14 cellular contexts compared by ENCODE assay signal in genomic region chr11:61775106-61775505, GRCh38.
"Had no signal": no experiment of that assay in that cellular context is flagged by ENCODE, and none has a peak within 500 bp of the region (broad histone marks: within the 10 kb centered on the region; RNA-seq: fewer than 3 reads in every experiment).

No MANE protein-coding gene starts in this region.

- H3K36me3 ChIP-seq: adrenal gland, colonic mucosa, lower lobe of right lung, sigmoid colon, spleen had no signal

- H3K4me1 ChIP-seq: colonic mucosa, foreskin keratinocyte, lower lobe of right lung had no signal

- H3K27ac Mint-ChIP-seq: activated B cell treated with CpG ODN at 0.5 μM for 24 hours; activated naive CD4-positive, alpha-beta T cell treated with anti-CD3 and anti-CD28 coated beads, Interleukin-2, amount 10 ng/mL, durations not matched to agents 7 days and 5 days; activated T-helper 2 cell treated with anti-CD3 and anti-CD28 coated beads, Interferon-gamma antibody, Interleukin-2, Interleukin-4, amounts not matched to agents 10 μg/mL and 5 μg/mL and 100 μg/mL, durations not matched to agents 14 hours and 24 hours and 36 hours; T-helper 17 cell had no signal

- ATAC-seq: foreskin keratinocyte, pancreas, T-helper 17 cell had no signal

- FAIRE-seq: pancreas had no signal

- H3K9me3 ChIP-seq: adrenal gland, colonic mucosa, lower lobe of right lung, pancreas, sigmoid colon, spleen, tibial nerve had no signal

- DNase-seq: activated B cell treated with CpG ODN at 0.5 μM for 24 hours; activated naive CD4-positive, alpha-beta T cell treated with anti-CD3 and anti-CD28 coated beads, Interleukin-2, amount 10 ng/mL, durations not matched to agents 7 days and 5 days; adrenal gland; colonic mucosa; effector CD4-positive, alpha-beta T cell; foreskin keratinocyte; lower lobe of right lung; sigmoid colon; spleen; T-helper 17 cell had no signal

- H3K4me3 ChIP-seq: adrenal gland, cardiac muscle cell, colonic mucosa, lower lobe of right lung, pancreas, sigmoid colon, spleen, tibial nerve had no signal

- H3K4me3 Mint-ChIP-seq: activated B cell treated with CpG ODN at 0.5 μM for 24 hours; activated naive CD4-positive, alpha-beta T cell treated with anti-CD3 and anti-CD28 coated beads, Interleukin-2, amount 10 ng/mL, durations not matched to agents 7 days and 5 days; T-helper 17 cell had no signal

- H3K36me3 Mint-ChIP-seq: activated naive CD4-positive, alpha-beta T cell treated with anti-CD3 and anti-CD28 coated beads, Interleukin-2, amount 10 ng/mL, durations not matched to agents 7 days and 5 days had no signal

- H3K9me3 Mint-ChIP-seq: activated B cell treated with CpG ODN at 0.5 μM for 24 hours; activated naive CD4-positive, alpha-beta T cell treated with anti-CD3 and anti-CD28 coated beads, Interleukin-2, amount 10 ng/mL, durations not matched to agents 7 days and 5 days; activated T-helper 2 cell treated with anti-CD3 and anti-CD28 coated beads, Interferon-gamma antibody, Interleukin-2, Interleukin-4, amounts not matched to agents 10 μg/mL and 5 μg/mL and 100 μg/mL, durations not matched to agents 14 hours and 24 hours and 36 hours had no signal

- H3K27me3 ChIP-seq: adrenal gland, cardiac muscle cell, colonic mucosa, pancreas, tibial nerve had no signal

- H3K27me3 Mint-ChIP-seq: T-helper 17 cell had no signal

- H3K27ac ChIP-seq: adrenal gland, colonic mucosa, foreskin keratinocyte, lower lobe of right lung, pancreas, sigmoid colon, spleen, tibial nerve had no signal
